9 cellular contexts compared by ENCODE assay signal in genomic region chr17:28370744-28371103, GRCh38. TPM values are rescaled to one million over a fixed set of nuclear protein-coding genes. Genes with fewer than 3 reads are reported as not detected.
DNase-seq lines count a peak whose midpoint lies in the region; ATAC-seq and TF ChIP-seq lines count a peak whose summit lies in the region.
"Had no signal": no experiment of that assay in that cellular context is flagged by ENCODE, and none has a peak within 500 bp of the region (broad histone marks: within the 10 kb centered on the region; RNA-seq: fewer than 3 reads in every experiment).

No MANE protein-coding gene starts in this region.

- CTCF ChIA-PET in activated CD4-positive, alpha-beta memory T cell treated with anti-CD3 and anti-CD28 coated beads, Interleukin-2, amount 10 ng/mL, durations not matched to agents 7 days and 5 days (lab: Charles Lee), result interaction anchor here (0.8 to 1.7 kb wide), 2 partner anchors 13 to 527 kb away, joined by 3 to 7 read pairs; partner anchors contain the start of gene POLDIP2

- 69 to 88% (median 80%) methylated on average over 1 of the region's 1 CpG for WGBS in spleen, 5 donors

- H3K36me3 Mint-ChIP-seq in activated CD4-positive, alpha-beta memory T cell treated with anti-CD3 and anti-CD28 coated beads, Interleukin-2, amount 10 ng/mL, durations not matched to agents 7 days and 5 days (ENCODE audit: low read depth), result no peaks in the 10 kb centered on the region

- H3K4me3 ChIP-seq in iPS-15b (ENCODE audit: low read depth, low read length), result peak overlapping the region; percentile 39
- H3K4me3 ChIP-seq in spleen, result peak overlapping the region in 5 of 8 donors; percentile 64 to 88 (median 75)

- no peak for TF ChIP-seq POLR2A in spleen (IDR thresholded peaks at IDR 0.05)

- intact Hi-C loops in spleen (cut with DNase I; ENCODE audit: low total_unique reads), result no loop called here

- H3K4me1 ChIP-seq in iPS-15b (ENCODE audit: control insufficient read depth, insufficient read depth, low read length), result peaks cover 10% of the 10 kb centered on the region
- H3K4me1 ChIP-seq in spleen, result peaks cover 10 to 44% (median 29%) of the 10 kb centered on the region in 6 donors

- POLR2A ChIA-PET in activated CD4-positive, alpha-beta memory T cell treated with anti-CD3 and anti-CD28 coated beads, Interleukin-2, amount 10 ng/mL, durations not matched to agents 7 days and 5 days (lab: Charles Lee), result interaction anchor here (1.6 to 7.6 kb wide), 5 partner anchors 9 to 35 kb away, joined by 7 to 80 read pairs (median 18); partner anchors contain the start of genes IFT20, POLDIP2 and TNFAIP1

- peak overlapping the region; percentile 90 for H3K4me3 Mint-ChIP-seq in activated CD4-positive, alpha-beta memory T cell treated with anti-CD3 and anti-CD28 coated beads, Interleukin-2, amount 10 ng/mL, durations not matched to agents 7 days and 5 days

- no peak for ATAC-seq in HG02623 (IDR thresholded peaks at IDR 0.05; ENCODE audit: unreplicated experiment)

- H3K4me1 Mint-ChIP-seq in activated CD4-positive, alpha-beta memory T cell treated with anti-CD3 and anti-CD28 coated beads, Interleukin-2, amount 10 ng/mL, durations not matched to agents 7 days and 5 days, result peaks cover 23% of the 10 kb centered on the region

- H3K9ac ChIP-seq in iPS-15b (ENCODE audit: low read depth, low read length), result no peak overlapping the region

- DNase-seq in NCI-H748 (lab: John Stamatoyannopoulos, UW; ENCODE audit: unreplicated experiment) (peak; percentile 45), NCI-H748 treated with DMSO at 0.1 percent for 48 hours (lab: John Stamatoyannopoulos, UW) (no peak), spleen (no peak), middle frontal gyrus (ENCODE audit: extremely low spot score, low spot score) (no peak), NCI-H1694 treated with DMSO at 0.1 percent for 48 hours (lab: John Stamatoyannopoulos, UW) (no peak)
- no peak for DNase-seq in activated CD4-positive, alpha-beta memory T cell treated with anti-CD3 and anti-CD28 coated beads, Interleukin-2, amount 10 ng/mL, durations not matched to agents 7 days and 5 days

- TF ChIP-seq CTCF in spleen (IDR thresholded peaks at IDR 0.05 in 8 of 11, conservative IDR thresholded peaks at IDR 0.05 in 3 of 11), result no peak

- no peaks in the 10 kb centered on the region for H3K9me3 Mint-ChIP-seq in activated CD4-positive, alpha-beta memory T cell treated with anti-CD3 and anti-CD28 coated beads, Interleukin-2, amount 10 ng/mL, durations not matched to agents 7 days and 5 days

- H3K27ac ChIP-seq in spleen, result peak overlapping the region; percentile 8 to 86 (median 72)

- H3K27ac Mint-ChIP-seq in activated CD4-positive, alpha-beta memory T cell treated with anti-CD3 and anti-CD28 coated beads, Interleukin-2, amount 10 ng/mL, durations not matched to agents 7 days and 5 days, result no peak overlapping the region

- no peaks in the 10 kb centered on the region for H3K27me3 Mint-ChIP-seq in activated CD4-positive, alpha-beta memory T cell treated with anti-CD3 and anti-CD28 coated beads, Interleukin-2, amount 10 ng/mL, durations not matched to agents 7 days and 5 days

- no peaks in the 10 kb centered on the region for H3K9me3 ChIP-seq in iPS-15b (ENCODE audit: control insufficient read depth, insufficient read depth, low read length)
- H3K9me3 ChIP-seq in spleen, result no peaks in the 10 kb centered on the region

- H3K27me3 ChIP-seq in iPS-15b (ENCODE audit: control insufficient read depth, insufficient read depth, low read length) (peaks cover 30% of the 10 kb centered on the region), spleen (replicated peaks in 1 of 7) (peaks cover 0 to 18% (median 0%) of the 10 kb centered on the region in 7 donors)

- H3K36me3 ChIP-seq in iPS-15b (ENCODE audit: control insufficient read depth, insufficient read depth, low read length) (no peaks in the 10 kb centered on the region), spleen (peaks cover 0 to 6% (median 0%) of the 10 kb centered on the region in 6 donors)

RNA-seq across cellular contexts. Expression of gene VTN, which starts 0.6 kb away (rescaled TPM):
- under 1 TPM in 1 of 2 experiments, not detected in 1; 0.15 TPM for total RNA-seq in activated CD4-positive, alpha-beta memory T cell treated with anti-CD3 and anti-CD28 coated beads, Interleukin-2, amount 10 ng/mL, durations not matched to agents 7 days and 5 days
- total RNA-seq in spleen, result 1 to 10 TPM in 4 of 7 donors, under 1 TPM in 3; 0.84 to 4.0 (median 1.7) TPM
- polyA plus RNA-seq in spleen, result 1 to 10 TPM; 1.2 to 1.8 (median 1.4) TPM
- total RNA-seq: HT1080 had no signal

RNA-seq across cellular contexts. Expression of gene SARM1, which starts 0.8 kb away (rescaled TPM):
- total RNA-seq in activated CD4-positive, alpha-beta memory T cell treated with anti-CD3 and anti-CD28 coated beads, Interleukin-2, amount 10 ng/mL, durations not matched to agents 7 days and 5 days, result 10 to 100 TPM; 17.2 to 17.5 TPM
- total RNA-seq in spleen, result 10 to 100 TPM; 25.9 to 48.7 (median 39.9) TPM
- 10 to 100 TPM in 1 of 3 donors, 1 to 10 TPM in 2; 4.7 to 17.1 (median 6.3) TPM for polyA plus RNA-seq in spleen

RNA-seq across cellular contexts. Expression of gene SEBOX, which starts 5.7 kb away (rescaled TPM):
- total RNA-seq in activated CD4-positive, alpha-beta memory T cell treated with anti-CD3 and anti-CD28 coated beads, Interleukin-2, amount 10 ng/mL, durations not matched to agents 7 days and 5 days, result not detected
- not detected for total RNA-seq in spleen
- polyA plus RNA-seq in spleen, result not detected
- total RNA-seq: HT1080 had no signal

RNA-seq across cellular contexts. Expression of gene POLDIP2, which starts 13.4 kb away (rescaled TPM):
- total RNA-seq in activated CD4-positive, alpha-beta memory T cell treated with anti-CD3 and anti-CD28 coated beads, Interleukin-2, amount 10 ng/mL, durations not matched to agents 7 days and 5 days, result 10 to 100 TPM; 54.3 to 56.2 TPM
- total RNA-seq in spleen, result 10 to 100 TPM; 45.6 to 62.6 (median 49.0) TPM
- polyA plus RNA-seq in spleen, result 10 to 100 TPM; 27.8 to 47.1 (median 38.7) TPM

RNA-seq across cellular contexts. Expression of gene TNFAIP1, which starts 35.2 kb away (rescaled TPM):
- total RNA-seq in activated CD4-positive, alpha-beta memory T cell treated with anti-CD3 and anti-CD28 coated beads, Interleukin-2, amount 10 ng/mL, durations not matched to agents 7 days and 5 days, result 10 to 100 TPM; 25.2 to 26.5 TPM
- total RNA-seq in spleen, result 100 to 1,000 TPM in 4 of 7 donors, 10 to 100 TPM in 3; 83.8 to 154 (median 108) TPM
- 10 to 100 TPM; 15.2 to 34.2 (median 16.3) TPM for polyA plus RNA-seq in spleen
